12 cellular contexts compared by ENCODE assay signal in genomic region chr21:33937146-33937545, GRCh38. TPM values are rescaled to one million over a fixed set of nuclear protein-coding genes. Genes with fewer than 3 reads are reported as not detected.
DNase-seq lines count a peak whose midpoint lies in the region; ATAC-seq, FAIRE-seq and TF ChIP-seq lines count a peak whose summit lies in the region.
"Had no signal": no experiment of that assay in that cellular context is flagged by ENCODE, and none has a peak within 500 bp of the region (broad histone marks: within the 10 kb centered on the region; RNA-seq: fewer than 3 reads in every experiment).

No MANE protein-coding gene starts in this region.

- no peaks in the 10 kb centered on the region for H3K36me3 ChIP-seq in endodermal cell (ENCODE audit: control insufficient read depth, insufficient read depth, low read length)
- H3K36me3 ChIP-seq in subcutaneous abdominal adipose tissue (ENCODE audit: control insufficient read depth in 5 of 5, insufficient read depth in 5 of 5, low read length in 5 of 5) = no peaks in the 10 kb centered on the region
- H3K36me3 ChIP-seq in kidney (ENCODE audit: control insufficient read depth in 1 of 2, insufficient read depth in 2 of 2, low read length in 2 of 2) = no peaks in the 10 kb centered on the region
- H3K36me3 ChIP-seq: SJSA1 had no signal

- H3K9me3 Mint-ChIP-seq in activated T-cell treated with anti-CD3 and anti-CD28 coated beads, Interleukin-2, amount 50 U/mL, for 4 hours = no peaks in the 10 kb centered on the region
- H3K9me3 Mint-ChIP-seq in T-cell (no peaks in the 10 kb centered on the region), endodermal cell (peaks cover 4% of the 10 kb centered on the region)
- H3K9me3 Mint-ChIP-seq: activated B cell treated with CpG ODN at 0.5 μM for 24 hours had no signal

- DNase-seq in activated T-cell treated with anti-CD3 and anti-CD28 coated beads, Interleukin-2, amount 50 U/mL, for 4 hours = no peak
- DNase-seq in activated T-cell treated with anti-CD3 and anti-CD28 coated beads for 4 hours (no peak), T-cell (peak in 1 of 34 experiments; percentile 20), endodermal cell (peak; percentile 40), NCI-H2227 (lab: John Stamatoyannopoulos, UW; ENCODE audit: unreplicated experiment) (no peak), kidney (no peak)
- DNase-seq: activated B cell treated with CpG ODN at 0.5 μM for 24 hours, DMS79 treated with DMSO at 0.1 percent for 48 hours had no signal

- peaks cover 79% of the 10 kb centered on the region for H3K4me1 Mint-ChIP-seq in activated T-cell treated with anti-CD3 and anti-CD28 coated beads, Interleukin-2, amount 50 U/mL, for 4 hours (ENCODE audit: low read depth)
- H3K4me1 Mint-ChIP-seq in T-cell (peaks cover 79 to 82% (median 81%) of the 10 kb centered on the region in 3 donors), endodermal cell (peaks cover 5% of the 10 kb centered on the region)

- H3K9me3 ChIP-seq in endodermal cell (ENCODE audit: control insufficient read depth, low read length) (peaks cover 6% of the 10 kb centered on the region), subcutaneous abdominal adipose tissue (ENCODE audit: control insufficient read depth in 5 of 5, low read length in 5 of 5) (no peaks in the 10 kb centered on the region), kidney (ENCODE audit: control insufficient read depth in 1 of 2, low read length in 2 of 2) (no peaks in the 10 kb centered on the region)
- H3K9me3 ChIP-seq: SJSA1 had no signal

- H3K27me3 ChIP-seq in endodermal cell (ENCODE audit: control insufficient read depth, insufficient read depth, low read length, poor library complexity, severe bottlenecking) (peaks cover 20% of the 10 kb centered on the region), subcutaneous abdominal adipose tissue (ENCODE audit: control insufficient read depth in 5 of 5, insufficient read depth in 4 of 5, low read length in 5 of 5) (no peaks in the 10 kb centered on the region)
- H3K27me3 ChIP-seq: SJSA1 had no signal

- H3K4me3 ChIP-seq in endodermal cell (ENCODE audit: low read length) (no peak overlapping the region), subcutaneous abdominal adipose tissue (ENCODE audit: low read depth in 1 of 5, low read length in 5 of 5) (no peak overlapping the region), kidney (ENCODE audit: low read length in 2 of 2) (no peak overlapping the region)
- H3K4me3 ChIP-seq: SJSA1 had no signal

- intact Hi-C loops in kidney (cut with DNase I) = no loop called here

- H3K4me1 ChIP-seq in endodermal cell (ENCODE audit: control insufficient read depth, insufficient read depth, low read length) (peaks cover 3% of the 10 kb centered on the region), subcutaneous abdominal adipose tissue (ENCODE audit: control insufficient read depth in 5 of 5, insufficient read depth in 5 of 5, low read length in 5 of 5) (peaks cover 0 to 30% (median 21%) of the 10 kb centered on the region in 5 donors), kidney (ENCODE audit: control insufficient read depth in 1 of 2, insufficient read depth in 1 of 2, low read depth in 1 of 2, low read length in 2 of 2) (peaks cover 0 to 4% of the 10 kb centered on the region in 2 donors)

- peak overlapping the region; percentile 98 to 100 for H3K27ac Mint-ChIP-seq in T-cell
- no peak overlapping the region for H3K27ac Mint-ChIP-seq in endodermal cell
- H3K27ac Mint-ChIP-seq: activated B cell treated with CpG ODN at 0.5 μM for 24 hours had no signal

- H3K27ac ChIP-seq in endodermal cell (ENCODE audit: low read depth, low read length) (no peak overlapping the region), subcutaneous abdominal adipose tissue (ENCODE audit: low read depth, low read length) (peak overlapping the region; percentile 46), kidney (ENCODE audit: low read depth in 2 of 2, low read length in 2 of 2) (peak overlapping the region in 1 of 2 donors; percentile 37)
- H3K27ac ChIP-seq: SJSA1 had no signal

- 92 to 97% methylated on average over 4 of the region's 4 CpGs for WGBS in endodermal cell (ENCODE audit: insufficient coverage in 1 of 2, insufficient read length in 1 of 2), 2 experiments

- H3K4me3 Mint-ChIP-seq in activated T-cell treated with anti-CD3 and anti-CD28 coated beads, Interleukin-2, amount 50 U/mL, for 4 hours = peak overlapping the region; percentile 46
- H3K4me3 Mint-ChIP-seq in T-cell (peak overlapping the region; percentile 97 to 99 (median 99)), endodermal cell (no peak overlapping the region)
- H3K4me3 Mint-ChIP-seq: activated B cell treated with CpG ODN at 0.5 μM for 24 hours had no signal

- H3K27me3 Mint-ChIP-seq in activated T-cell treated with anti-CD3 and anti-CD28 coated beads, Interleukin-2, amount 50 U/mL, for 4 hours (ENCODE audit: low read depth) = no peaks in the 10 kb centered on the region
- H3K27me3 Mint-ChIP-seq in T-cell = no peaks in the 10 kb centered on the region
- no peaks in the 10 kb centered on the region for H3K27me3 Mint-ChIP-seq in endodermal cell (ENCODE audit: insufficient read depth)
- H3K27me3 Mint-ChIP-seq: activated B cell treated with CpG ODN at 0.5 μM for 24 hours had no signal

- H3K36me3 Mint-ChIP-seq in activated T-cell treated with anti-CD3 and anti-CD28 coated beads, Interleukin-2, amount 50 U/mL, for 4 hours (ENCODE audit: insufficient read depth) = peaks cover 17% of the 10 kb centered on the region
- H3K36me3 Mint-ChIP-seq in T-cell = peaks cover 38% of the 10 kb centered on the region
- peaks cover 26% of the 10 kb centered on the region for H3K36me3 Mint-ChIP-seq in endodermal cell (ENCODE audit: low read depth)

- H3K9ac ChIP-seq in endodermal cell (ENCODE audit: extremely low read depth, low read length, poor library complexity, severe bottlenecking) (no peak overlapping the region), subcutaneous abdominal adipose tissue (ENCODE audit: low read length in 5 of 5) (no peak overlapping the region), kidney (ENCODE audit: low read length in 2 of 2) (peak overlapping the region in 1 of 2 donors; percentile 24)

- CTCF ChIA-PET in T-cell (lab: Charles Lee) = interaction anchor here (0.6 to 3.6 kb wide), 6 partner anchors 8 to 720 kb away, joined by 3 to 41 read pairs (median 5); no protein-coding TSS in a partner anchor

- POLR2A ChIA-PET in T-cell (lab: Charles Lee) = interaction anchor here (0.5 to 4.3 kb wide), 3 partner anchors 9 to 11 kb away, joined by 5 to 69 read pairs (median 9); no protein-coding TSS in a partner anchor

- no peak for FAIRE-seq in kidney (lab: Jason Lieb, UNC)
- FAIRE-seq: GM12891 had no signal

- ATAC-seq in activated T-cell treated with anti-CD3 and anti-CD28 coated beads, Interleukin-2, amount 50 U/mL, for 4 hours = no peak
- ATAC-seq in T-cell (replicated peaks in 1 of 4) = peak; percentile 12 to 26 (median 20)
- ATAC-seq in GM21381 (IDR thresholded peaks at IDR 0.05; ENCODE audit: unreplicated experiment) = no peak

- no peak for TF ChIP-seq CTCF in endodermal cell (conservative IDR thresholded peaks at IDR 0.05)
- TF ChIP-seq CTCF in kidney (IDR thresholded peaks at IDR 0.05; ENCODE audit: borderline replicate concordance, extremely low read depth, insufficient read depth) = no peak

RNA-seq across cellular contexts. Expression of gene ATP5PO, which starts 21.5 kb away (rescaled TPM):
- total RNA-seq in activated T-cell treated with anti-CD3 and anti-CD28 coated beads, Interleukin-2, amount 50 U/mL, for 4 hours = 100 to 1,000 TPM; 135 to 179 (median 176) TPM
- total RNA-seq in T-cell (100 to 1,000 TPM; 125 to 138 (median 137) TPM), endodermal cell (100 to 1,000 TPM; 223 to 252 TPM), kidney (165 TPM)
- polyA plus RNA-seq in endodermal cell (2013, experiment 1 of 2) = 337 TPM
- polyA plus RNA-seq in endodermal cell (2013, experiment 2 of 2) = 295 TPM
- polyA plus RNA-seq in kidney (ENCODE audit: insufficient read depth, low read depth, low replicate concordance) = 693 TPM

Comparison
In these comparisons a context has a peak if more than half of its experiments do, and no peak if none do; other contexts are left out.
1. ATAC-seq: peak in T-cell (4 of 4); none in activated T-cell treated with anti-CD3 and anti-CD28 coated beads, Interleukin-2, amount 50 U/mL, for 4 hours (0 of 2) and GM21381 (single experiment).